Comparison of ENCODE assay signal across 8 cellular contexts in the genomic region with DNA sequence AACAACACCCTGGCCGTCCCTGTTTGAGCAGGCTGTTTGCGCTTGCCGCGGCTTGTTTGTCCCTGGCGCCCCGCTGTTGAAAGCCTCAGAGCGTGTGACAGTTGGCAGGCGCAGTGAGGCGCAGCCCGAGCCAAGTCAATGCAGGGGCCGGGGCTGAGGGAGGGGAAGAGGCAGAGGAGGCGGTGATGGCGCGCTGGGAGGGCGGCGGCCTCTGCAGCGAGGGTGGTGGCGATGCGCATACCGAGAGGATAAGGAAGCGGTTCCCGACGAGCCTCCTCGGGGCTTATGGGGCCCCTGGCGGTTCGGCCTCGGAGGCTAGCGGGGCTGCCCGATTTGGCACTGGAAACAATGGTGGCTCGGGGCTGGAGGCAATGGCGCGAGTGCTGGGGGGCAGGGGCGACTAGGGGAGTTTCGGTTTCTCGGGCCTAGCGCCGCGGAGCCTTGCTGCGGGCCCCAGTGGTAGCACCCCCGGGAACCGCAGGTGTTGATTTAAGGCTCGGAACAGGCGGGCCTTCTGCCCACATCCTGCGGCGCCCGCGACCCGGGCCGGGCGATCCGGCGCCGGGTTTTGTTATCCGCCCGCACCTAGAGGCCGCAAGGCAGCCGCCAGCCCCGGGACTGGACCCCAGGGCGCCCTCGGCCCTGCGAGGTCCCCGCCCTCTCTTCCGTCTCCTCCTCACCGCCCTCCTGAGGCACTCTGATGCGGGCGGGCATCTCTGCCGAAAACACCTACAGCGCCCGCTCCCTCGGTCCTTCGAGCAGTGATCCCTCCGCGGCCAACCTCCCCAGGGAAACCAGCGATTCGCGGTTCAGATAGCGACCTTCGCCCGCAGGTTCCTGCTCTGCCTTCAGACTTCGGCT. TPM values are rescaled to one million over a fixed set of nuclear protein-coding genes. Genes with fewer than 3 reads are reported as not detected.
DNase-seq lines count a peak whose midpoint lies in the region; ATAC-seq and TF ChIP-seq lines count a peak whose summit lies in the region.

No MANE protein-coding gene starts in this region.

- peaks cover 24% of the 10 kb centered on the region for H3K27me3 Mint-ChIP-seq in endodermal cell (ENCODE audit: insufficient read depth)

- H3K4me1 ChIP-seq in endodermal cell (ENCODE audit: control insufficient read depth, insufficient read depth, low read length) (no peaks in the 10 kb centered on the region), mesodermal cell (ENCODE audit: control insufficient read depth, insufficient read depth, low read length, poor library complexity, severe bottlenecking) (no peaks in the 10 kb centered on the region)

- ATAC-seq in GM21390 (IDR thresholded peaks at IDR 0.05; ENCODE audit: unreplicated experiment): peak; percentile 58

- H3K4me3 ChIP-seq in endodermal cell (ENCODE audit: low read length) (peak overlapping the region; percentile 96), mesodermal cell (ENCODE audit: extremely low read depth, insufficient read depth, low read length, poor library complexity, severe bottlenecking) (peak overlapping the region; percentile 71)

- H3K36me3 ChIP-seq in endodermal cell (ENCODE audit: control insufficient read depth, insufficient read depth, low read length): no peaks in the 10 kb centered on the region
- no peaks in the 10 kb centered on the region for H3K36me3 ChIP-seq in mesodermal cell (ENCODE audit: control insufficient read depth, insufficient read depth, low read length)

- no peaks in the 10 kb centered on the region for H3K36me3 Mint-ChIP-seq in endodermal cell (ENCODE audit: low read depth)

- H3K4me1 Mint-ChIP-seq in endodermal cell: peaks cover 21% of the 10 kb centered on the region

- H3K27me3 ChIP-seq in endodermal cell (ENCODE audit: control insufficient read depth, insufficient read depth, low read length, poor library complexity, severe bottlenecking): no peaks in the 10 kb centered on the region

- no peaks in the 10 kb centered on the region for H3K9me3 Mint-ChIP-seq in endodermal cell

- H3K9me3 ChIP-seq in endodermal cell (ENCODE audit: control insufficient read depth, low read length): no peaks in the 10 kb centered on the region
- no peaks in the 10 kb centered on the region for H3K9me3 ChIP-seq in mesodermal cell (ENCODE audit: control insufficient read depth, low read length)

- H3K27ac ChIP-seq in endodermal cell (ENCODE audit: low read depth, low read length) (peak overlapping the region; percentile 94), mesodermal cell (ENCODE audit: low read depth, low read length, severe bottlenecking) (peak overlapping the region; percentile 84)

- H3K4me3 Mint-ChIP-seq in endodermal cell: peak overlapping the region; percentile 91

- H3K27ac Mint-ChIP-seq in endodermal cell: peak overlapping the region; percentile 96

- WGBS in endodermal cell (ENCODE audit: insufficient coverage in 1 of 2, insufficient read length in 1 of 2), 2 experiments: 0% methylated on average over 26 to 80 of the region's 80 CpGs
- WGBS in mesodermal cell (ENCODE audit: insufficient coverage in 2 of 2), 2 experiments: 0% methylated on average over 65 to 69 of the region's 80 CpGs

- TF ChIP-seq CTCF in endodermal cell (conservative IDR thresholded peaks at IDR 0.05): peak; percentile 21

- peak overlapping the region; percentile 73 for H3K9ac ChIP-seq in endodermal cell (ENCODE audit: extremely low read depth, low read length, poor library complexity, severe bottlenecking)

- DNase-seq in COR-L47 (lab: John Stamatoyannopoulos, UW) (peak; percentile 99), HUDEP-2 (lab: John Stamatoyannopoulos, UW; ENCODE audit: unreplicated experiment in 76 of 76) (peak; percentile 22 to 94 (median 87)), NOMO-1 treated with dmso at 0.1 percent for 144 hours (lab: John Stamatoyannopoulos, UW; ENCODE audit: unreplicated experiment) (peak; percentile 95), endodermal cell (peak; percentile 96)
- DNase-seq in activated CD8-positive, alpha-beta memory T cell treated with anti-CD3 and anti-CD28 coated beads, Interleukin-2, amount 50 U/mL, for 24 hours (ENCODE audit: extremely low read depth): peak; percentile 73
- DNase-seq in stimulated activated CD8-positive, alpha-beta memory T cell treated with anti-CD3 and anti-CD28 coated beads, Interleukin-15, amount 100 ng/mL, for 24 hours (ENCODE audit: low read depth): peak; percentile 81

RNA-seq across cellular contexts. Expression of a gene that starts 1.0 kb away (rescaled TPM):
- 10 to 100 TPM; 11.2 to 12.3 TPM for total RNA-seq in endodermal cell
- 6.3 TPM for polyA plus RNA-seq in endodermal cell (2013, experiment 1 of 2)
- 6.3 TPM for polyA plus RNA-seq in endodermal cell (2013, experiment 2 of 2)
- 8.4 TPM for polyA plus RNA-seq in mesodermal cell (2013, experiment 1 of 2)
- 8.2 TPM for polyA plus RNA-seq in mesodermal cell (2013, experiment 2 of 2)

RNA-seq across cellular contexts. Expression of a gene that starts 58.6 kb away (rescaled TPM):
- total RNA-seq in endodermal cell: not detected
- polyA plus RNA-seq in endodermal cell (2013, experiment 1 of 2): not detected
- not detected for polyA plus RNA-seq in endodermal cell (2013, experiment 2 of 2)
- polyA plus RNA-seq in mesodermal cell (2013, experiment 1 of 2): 0.74 TPM
- 0.66 TPM for polyA plus RNA-seq in mesodermal cell (2013, experiment 2 of 2)

Comparison
In these comparisons a context has a peak if more than half of its experiments do, and no peak if none do; other contexts are left out.
1. Peak in every context shown above with its lines: DNase-seq, ATAC-seq, H3K4me3 ChIP-seq and H3K27ac ChIP-seq.